Comparison of ENCODE assay signal across 13 cellular contexts in the genomic region with DNA sequence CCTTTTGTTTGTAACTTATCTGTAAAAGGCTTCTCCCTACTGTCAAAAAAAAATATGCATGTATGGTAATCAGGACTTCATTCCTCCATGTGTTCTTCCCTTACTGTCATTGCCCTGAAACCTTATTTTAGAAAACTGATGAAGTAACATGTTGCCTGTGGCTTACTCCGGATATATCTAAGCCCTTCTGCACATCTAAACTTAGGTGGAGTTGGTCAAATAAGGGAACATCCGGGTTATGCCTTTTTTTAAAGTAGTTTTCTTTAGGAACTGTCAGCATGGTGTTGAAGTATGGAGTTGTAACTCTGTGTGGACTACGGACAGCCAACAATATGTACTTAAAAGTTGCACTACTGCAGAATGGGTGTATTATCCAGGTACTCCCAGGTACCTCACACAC. TPM values are rescaled to one million over a fixed set of nuclear protein-coding genes. Genes with fewer than 3 reads are reported as not detected.
DNase-seq lines count a peak whose midpoint lies in the region; ATAC-seq and TF ChIP-seq lines count a peak whose summit lies in the region.
"Had no signal": no experiment of that assay in that cellular context is flagged by ENCODE, and none has a peak within 500 bp of the region (broad histone marks: within the 10 kb centered on the region; RNA-seq: fewer than 3 reads in every experiment).

No MANE protein-coding gene starts in this region.

- CTCF ChIA-PET in CD4-positive, alpha-beta memory T cell (lab: Charles Lee; ENCODE audit: partially characterized antibody): no interaction called here
- CTCF ChIA-PET in naive thymus-derived CD4-positive, alpha-beta T cell (lab: Charles Lee): no interaction called here

- H3K4me3 ChIP-seq in CD4-positive, alpha-beta memory T cell (ENCODE audit: low read length in 2 of 2): no peak overlapping the region
- H3K4me3 ChIP-seq in GM12865 (ENCODE audit: low read depth, low read length): no peak overlapping the region
- peak overlapping the region; percentile 4 for H3K4me3 ChIP-seq in naive thymus-derived CD4-positive, alpha-beta T cell (ENCODE audit: low read length)
- H3K4me3 ChIP-seq: thyroid gland had no signal

- no peak for ATAC-seq in naive thymus-derived CD4-positive, alpha-beta T cell
- ATAC-seq: left colon, WTC11 had no signal

- POLR2A ChIA-PET in CD4-positive, alpha-beta memory T cell (lab: Charles Lee; ENCODE audit: partially characterized antibody): no interaction called here
- POLR2A ChIA-PET in naive thymus-derived CD4-positive, alpha-beta T cell (lab: Charles Lee): no interaction called here

- peak overlapping the region; percentile 21 to 83 (median 64) for H3K4me3 Mint-ChIP-seq in CD4-positive, alpha-beta memory T cell
- H3K4me3 Mint-ChIP-seq in naive thymus-derived CD4-positive, alpha-beta T cell: peak overlapping the region; percentile 1 to 96 (median 74)
- H3K4me3 Mint-ChIP-seq: WTC11 had no signal

- H3K27ac ChIP-seq in CD4-positive, alpha-beta memory T cell (ENCODE audit: low read depth, low read length): peak overlapping the region; percentile 12
- no peak overlapping the region for H3K27ac ChIP-seq in naive thymus-derived CD4-positive, alpha-beta T cell (ENCODE audit: low read depth, low read length)
- H3K27ac ChIP-seq: thyroid gland had no signal

- no peaks in the 10 kb centered on the region for H3K9me3 Mint-ChIP-seq in CD4-positive, alpha-beta memory T cell
- H3K9me3 Mint-ChIP-seq in naive thymus-derived CD4-positive, alpha-beta T cell: peaks cover 0 to 1% (median 0%) of the 10 kb centered on the region in 11 donors
- H3K9me3 Mint-ChIP-seq: WTC11 had no signal

- no peaks in the 10 kb centered on the region for H3K27me3 Mint-ChIP-seq in CD4-positive, alpha-beta memory T cell
- H3K27me3 Mint-ChIP-seq in naive thymus-derived CD4-positive, alpha-beta T cell: no peaks in the 10 kb centered on the region

- DNase-seq in CD4-positive, alpha-beta memory T cell: no peak
- DNase-seq in GM12865 (ENCODE audit: low read depth): peak; percentile 12
- DNase-seq in SKM-1 (lab: John Stamatoyannopoulos, UW; ENCODE audit: unreplicated experiment): peak; percentile 69
- no peak for DNase-seq in naive thymus-derived CD4-positive, alpha-beta T cell
- no peak for DNase-seq in GM03348 (ENCODE audit: low spot score)
- no peak for DNase-seq in NCI-H2227 treated with DMSO at 0.1 percent for 48 hours (lab: John Stamatoyannopoulos, UW)
- DNase-seq in foreskin melanocyte: no peak
- DNase-seq: effector CD4-positive, alpha-beta T cell; hypothalamus; left colon; SHP77 treated with DMSO at 0.1 percent for 48 hours; thyroid gland had no signal

- peaks cover 41 to 61% of the 10 kb centered on the region in 2 donors for H3K36me3 Mint-ChIP-seq in CD4-positive, alpha-beta memory T cell
- H3K36me3 Mint-ChIP-seq in naive thymus-derived CD4-positive, alpha-beta T cell: peaks cover 0 to 39% (median 18%) of the 10 kb centered on the region in 5 donors

- no peaks in the 10 kb centered on the region for H3K9me3 ChIP-seq in CD4-positive, alpha-beta memory T cell (ENCODE audit: control insufficient read depth in 1 of 2, low read length in 2 of 2)
- no peaks in the 10 kb centered on the region for H3K9me3 ChIP-seq in naive thymus-derived CD4-positive, alpha-beta T cell (ENCODE audit: control insufficient read depth in 2 of 3, low read length in 3 of 3)
- H3K9me3 ChIP-seq: thyroid gland had no signal

- H3K4me1 ChIP-seq in CD4-positive, alpha-beta memory T cell (ENCODE audit: insufficient read depth, low read length): peaks cover 83% of the 10 kb centered on the region
- peaks cover 63 to 66% of the 10 kb centered on the region in 2 donors for H3K4me1 ChIP-seq in naive thymus-derived CD4-positive, alpha-beta T cell (ENCODE audit: control insufficient read depth in 2 of 2, insufficient read depth in 2 of 2, low read length in 2 of 2)

- no peaks in the 10 kb centered on the region for H3K27me3 ChIP-seq in CD4-positive, alpha-beta memory T cell (ENCODE audit: insufficient read depth, low read length)
- no peaks in the 10 kb centered on the region for H3K27me3 ChIP-seq in naive thymus-derived CD4-positive, alpha-beta T cell (ENCODE audit: control insufficient read depth in 2 of 2, insufficient read depth in 2 of 2, low read length in 2 of 2)
- H3K27me3 ChIP-seq: thyroid gland had no signal

- peak overlapping the region in 6 of 7 donors; percentile 44 to 74 (median 60) for H3K27ac Mint-ChIP-seq in CD4-positive, alpha-beta memory T cell
- H3K27ac Mint-ChIP-seq in naive thymus-derived CD4-positive, alpha-beta T cell: peak overlapping the region in 8 of 9 donors; percentile 4 to 88 (median 64)

- no peak for TF ChIP-seq CTCF in GM12865 (IDR thresholded peaks at IDR 0.05; ENCODE audit: insufficient read depth, low read depth, low read length, missing control alignments)

- intact Hi-C loops in CD4-positive, alpha-beta memory T cell (cut with micrococcal nuclease): no loop called here
- intact Hi-C loops in naive thymus-derived CD4-positive, alpha-beta T cell (cut with micrococcal nuclease): loop anchor here (1.0 to 5.0 kb wide), 2 partner anchors 18 to 33 kb away; partner anchors contain the start of gene TYSND1 (in 1 of the 2)

- peaks cover 35% of the 10 kb centered on the region for H3K36me3 ChIP-seq in CD4-positive, alpha-beta memory T cell (ENCODE audit: insufficient read depth, low read length)
- H3K36me3 ChIP-seq in naive thymus-derived CD4-positive, alpha-beta T cell (ENCODE audit: control insufficient read depth in 2 of 3, insufficient read depth in 3 of 3, low read length in 3 of 3): peaks cover 6 to 31% (median 12%) of the 10 kb centered on the region in 3 experiments
- H3K36me3 ChIP-seq: thyroid gland had no signal

- H3K4me1 Mint-ChIP-seq in CD4-positive, alpha-beta memory T cell: peaks cover 56 to 89% (median 71%) of the 10 kb centered on the region in 4 donors
- H3K4me1 Mint-ChIP-seq in naive thymus-derived CD4-positive, alpha-beta T cell: peaks cover 59 to 96% (median 90%) of the 10 kb centered on the region in 7 donors

RNA-seq across cellular contexts. Expression of gene SAR1A, which starts 6.1 kb away (rescaled TPM):
- total RNA-seq in CD4-positive, alpha-beta memory T cell: 100 to 1,000 TPM in 1 of 2 experiments, 10 to 100 TPM in 1; 87.3 to 100 TPM
- polyA plus RNA-seq in CD4-positive, alpha-beta memory T cell: 10 to 100 TPM; 25.2 to 30.6 TPM
- 100 to 1,000 TPM in 3 of 5 experiments, 10 to 100 TPM in 2; 81.6 to 124 (median 119) TPM for total RNA-seq in naive thymus-derived CD4-positive, alpha-beta T cell
- polyA plus RNA-seq in naive thymus-derived CD4-positive, alpha-beta T cell: 10 to 100 TPM; 14.2 to 17.8 TPM

RNA-seq across cellular contexts. Expression of gene TYSND1, which starts 17.7 kb away (rescaled TPM):
- total RNA-seq in CD4-positive, alpha-beta memory T cell: 10 to 100 TPM; 29.3 to 31.4 TPM
- 10 to 100 TPM; 16.4 to 21.9 TPM for polyA plus RNA-seq in CD4-positive, alpha-beta memory T cell
- 10 to 100 TPM; 13.8 to 35.9 (median 19.5) TPM for total RNA-seq in naive thymus-derived CD4-positive, alpha-beta T cell
- polyA plus RNA-seq in naive thymus-derived CD4-positive, alpha-beta T cell: 10 to 100 TPM; 21.0 to 25.0 TPM

RNA-seq across cellular contexts. Expression of gene AIFM2, which starts 31.6 kb away (rescaled TPM):
- total RNA-seq in CD4-positive, alpha-beta memory T cell: 1 to 10 TPM; 4.7 to 5.8 TPM
- polyA plus RNA-seq in CD4-positive, alpha-beta memory T cell: 1 to 10 TPM in 1 of 2 donors, under 1 TPM in 1; 0.68 to 2.7 TPM
- total RNA-seq in naive thymus-derived CD4-positive, alpha-beta T cell: 1 to 10 TPM; 3.0 to 5.5 (median 3.2) TPM
- polyA plus RNA-seq in naive thymus-derived CD4-positive, alpha-beta T cell: 1 to 10 TPM in 1 of 2 donors, under 1 TPM in 1; 0.91 to 2.9 TPM

Comparison
In these comparisons a context has a peak if more than half of its experiments do, and no peak if none do; other contexts are left out.
1. DNase-seq: peak in GM12865 (single experiment) and SKM-1 (single experiment); none in CD4-positive, alpha-beta memory T cell (0 of 5), naive thymus-derived CD4-positive, alpha-beta T cell (0 of 9), GM03348 (single experiment), NCI-H2227 treated with DMSO at 0.1 percent for 48 hours (single experiment) and foreskin melanocyte (single experiment).